12 cellular contexts compared by ENCODE assay signal in genomic region chr2:33213648-33214047, GRCh38.
"Had no signal": no experiment of that assay in that cellular context is flagged by ENCODE, and none has a peak within 500 bp of the region (broad histone marks: within the 10 kb centered on the region; RNA-seq: fewer than 3 reads in every experiment).

No MANE protein-coding gene starts in this region.

- H3K4me3 ChIP-seq: dorsolateral prefrontal cortex, ovary, vagina had no signal

- H3K9me3 Mint-ChIP-seq: activated naive CD4-positive, alpha-beta T cell treated with anti-CD3 and anti-CD28 coated beads for 36 hours; activated T-helper 1 cell treated with anti-CD3 and anti-CD28 coated beads, Interleukin-12 subunit alpha, Interleukin-12 subunit beta, Interleukin-2, Interleukin-4 antibody, amounts not matched to agents 30 ng/mL and 10 ng/mL and 1 ng/mL, durations not matched to agents 14 hours and 24 hours and 36 hours; nephron; stimulated activated naive CD8-positive, alpha-beta T cell treated with anti-CD3 and anti-CD28 coated beads, Interleukin-15, Interleukin-2, amounts not matched to agents 100 ng/mL and 50 ng/mL, for 24 hours had no signal

- H3K36me3 ChIP-seq: heart right ventricle, ovary, vagina, WERI-Rb-1 had no signal

- H3K27ac ChIP-seq: ovary, vagina, WERI-Rb-1 had no signal

- H3K27ac Mint-ChIP-seq: activated CD8-positive, alpha-beta T cell treated with anti-CD3 and anti-CD28 coated beads, Interleukin-2, amount 10 ng/mL, durations not matched to agents 7 days and 5 days; activated naive CD4-positive, alpha-beta T cell treated with anti-CD3 and anti-CD28 coated beads for 36 hours; activated T-helper 1 cell treated with anti-CD3 and anti-CD28 coated beads, Interleukin-12 subunit alpha, Interleukin-12 subunit beta, Interleukin-2, Interleukin-4 antibody, amounts not matched to agents 30 ng/mL and 10 ng/mL and 1 ng/mL, durations not matched to agents 14 hours and 24 hours and 36 hours; stimulated activated naive CD8-positive, alpha-beta T cell treated with anti-CD3 and anti-CD28 coated beads, Interleukin-15, Interleukin-2, amounts not matched to agents 100 ng/mL and 50 ng/mL, for 24 hours had no signal

- ATAC-seq: activated CD8-positive, alpha-beta T cell treated with anti-CD3 and anti-CD28 coated beads, Interleukin-2, amount 10 ng/mL, durations not matched to agents 7 days and 5 days had no signal

- H3K4me3 Mint-ChIP-seq: activated CD8-positive, alpha-beta T cell treated with anti-CD3 and anti-CD28 coated beads, Interleukin-2, amount 10 ng/mL, durations not matched to agents 7 days and 5 days; activated naive CD4-positive, alpha-beta T cell treated with anti-CD3 and anti-CD28 coated beads for 36 hours; activated T-helper 1 cell treated with anti-CD3 and anti-CD28 coated beads, Interleukin-12 subunit alpha, Interleukin-12 subunit beta, Interleukin-2, Interleukin-4 antibody, amounts not matched to agents 30 ng/mL and 10 ng/mL and 1 ng/mL, durations not matched to agents 14 hours and 24 hours and 36 hours; nephron; stimulated activated naive CD8-positive, alpha-beta T cell treated with anti-CD3 and anti-CD28 coated beads, Interleukin-15, Interleukin-2, amounts not matched to agents 100 ng/mL and 50 ng/mL, for 24 hours had no signal

- H3K27me3 ChIP-seq: dorsolateral prefrontal cortex, heart right ventricle, ovary, vagina had no signal

- H3K9me3 ChIP-seq: heart right ventricle, ovary, vagina had no signal

- DNase-seq: activated CD8-positive, alpha-beta T cell treated with anti-CD3 and anti-CD28 coated beads, Interleukin-2, amount 10 ng/mL, durations not matched to agents 7 days and 5 days; activated naive CD4-positive, alpha-beta T cell treated with anti-CD3 and anti-CD28 coated beads for 36 hours; dorsolateral prefrontal cortex; foreskin melanocyte; ovary; stimulated activated CD4-positive, alpha-beta T cell treated with anti-CD3 and anti-CD28 coated beads, Interleukin-4, amount 100 ng/mL, for 1 hour; WERI-Rb-1 had no signal
